ENCODE assay signal across 8 cellular contexts in the genomic region with DNA sequence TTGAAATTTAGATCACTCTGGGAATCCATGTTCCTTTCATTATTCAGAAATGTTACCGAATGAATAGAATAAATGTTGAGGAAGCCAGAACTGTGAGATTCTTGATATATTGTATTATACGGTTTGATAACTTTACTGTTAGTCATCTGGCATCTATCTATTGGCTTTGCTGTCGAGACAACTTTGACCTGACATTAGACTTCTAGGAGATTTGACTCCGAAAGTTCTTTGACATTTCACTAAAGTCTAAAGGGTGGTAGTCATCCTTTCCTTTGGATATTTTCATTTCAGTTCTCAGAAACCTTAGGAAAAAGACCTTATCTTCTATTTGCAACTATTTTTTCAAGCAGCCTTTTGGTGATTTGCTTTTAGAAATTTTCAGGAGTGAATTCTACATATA. TPM values are rescaled to one million over a fixed set of nuclear protein-coding genes. Genes with fewer than 3 reads are reported as not detected.
DNase-seq lines count a peak whose midpoint lies in the region; TF ChIP-seq lines count a peak whose summit lies in the region.

No MANE protein-coding gene starts in this region.

- TF ChIP-seq POLR2A in esophagus muscularis mucosa (IDR thresholded peaks at IDR 0.05; ENCODE audit: low read depth), result no peak

- TF ChIP-seq CTCF in OCI-LY3 (IDR thresholded peaks at IDR 0.05; ENCODE audit: low read depth, low read length), result no peak
- no peak for TF ChIP-seq CTCF in esophagus muscularis mucosa (IDR thresholded peaks at IDR 0.05)
- no peak for TF ChIP-seq CTCF in progenitor cell of endocrine pancreas (IDR thresholded peaks at IDR 0.05; ENCODE audit: unreplicated experiment)

- DNase-seq in G401 (ENCODE audit: low spot score) (peak; percentile 36), esophagus muscularis mucosa (ENCODE audit: extremely low spot score) (no peak), progenitor cell of endocrine pancreas (ENCODE audit: low spot score, unreplicated experiment) (no peak), middle frontal gyrus (ENCODE audit: extremely low spot score, low spot score) (no peak), 8988T (no peak), NCI-H1092 (lab: John Stamatoyannopoulos, UW) (no peak)
- no peak for DNase-seq in stimulated activated naive CD4-positive, alpha-beta T cell treated with Interleukin-2 at 50 U/mL for 16 hours (lab: John Stamatoyannopoulos, UW)

- no peaks in the 10 kb centered on the region for H3K27me3 Mint-ChIP-seq in progenitor cell of endocrine pancreas

- peak overlapping the region; percentile 49 for H3K27ac Mint-ChIP-seq in progenitor cell of endocrine pancreas

- peaks cover 22% of the 10 kb centered on the region for H3K4me1 Mint-ChIP-seq in progenitor cell of endocrine pancreas (ENCODE audit: low read depth)

- peak overlapping the region; percentile 81 for H3K9ac ChIP-seq in OCI-LY3 (ENCODE audit: low read length)

- intact Hi-C loops in esophagus muscularis mucosa (cut with DNase I), result loop anchor here (5.0 to 10.0 kb wide), 2 partner anchors 59 to 157 kb away; no protein-coding TSS in a partner anchor

- H2AFZ ChIP-seq in OCI-LY3 (ENCODE audit: low read depth, low read length), result no peak overlapping the region

- H3K9me3 Mint-ChIP-seq in progenitor cell of endocrine pancreas (ENCODE audit: low read depth), result no peaks in the 10 kb centered on the region

- H3K4me3 Mint-ChIP-seq in progenitor cell of endocrine pancreas (ENCODE audit: low read depth), result peak overlapping the region; percentile 100

- H3K9me3 ChIP-seq in OCI-LY3 (ENCODE audit: insufficient read depth, low read length), result no peaks in the 10 kb centered on the region
- no peaks in the 10 kb centered on the region for H3K9me3 ChIP-seq in esophagus muscularis mucosa

- H3K27ac ChIP-seq in OCI-LY3 (ENCODE audit: low read length) (no peak overlapping the region), esophagus muscularis mucosa (replicated peaks in 1 of 4) (peak overlapping the region; percentile 93 to 98 (median 96))

- peaks cover 3% of the 10 kb centered on the region for H3K36me3 Mint-ChIP-seq in progenitor cell of endocrine pancreas (ENCODE audit: insufficient read depth)

- in situ Hi-C loops in G401 (cut with HindIII; ENCODE audit: low sequenced_read_pairs), result no loop called here

- H3K36me3 ChIP-seq in OCI-LY3 (replicated peaks; ENCODE audit: low read depth, low read length) (no peaks in the 10 kb centered on the region), esophagus muscularis mucosa (no peaks in the 10 kb centered on the region)

- H3K4me1 ChIP-seq in OCI-LY3 (ENCODE audit: low read length), result peaks cover 23% of the 10 kb centered on the region
- H3K4me1 ChIP-seq in esophagus muscularis mucosa, result peaks cover 28 to 53% (median 49%) of the 10 kb centered on the region in 4 donors

- H3K27me3 ChIP-seq in OCI-LY3 (ENCODE audit: low read depth, low read length) (no peaks in the 10 kb centered on the region), esophagus muscularis mucosa (no peaks in the 10 kb centered on the region)

- H3K4me3 ChIP-seq in OCI-LY3 (ENCODE audit: low read length) (peak overlapping the region; percentile 89), esophagus muscularis mucosa (peak overlapping the region; percentile 79 to 84 (median 82))

- H3K79me2 ChIP-seq in OCI-LY3 (ENCODE audit: low read length), result peaks cover 31% of the 10 kb centered on the region

- no peak for TF ChIP-seq EP300 in esophagus muscularis mucosa (IDR thresholded peaks at IDR 0.05)

- H4K20me1 ChIP-seq in OCI-LY3 (ENCODE audit: insufficient read depth, low read length), result no peaks in the 10 kb centered on the region; the same call in 1 of the 2 replicates

- WGBS in esophagus muscularis mucosa, result 3% methylated on average over 4 of the region's 4 CpGs

- H3K4me2 ChIP-seq in OCI-LY3 (ENCODE audit: low read length), result peak overlapping the region; percentile 81

RNA-seq across cellular contexts. Expression of a gene that starts 1.9 kb away (rescaled TPM):
- total RNA-seq in G401 (2014; rRNA removed; shearing (Covaris generic)), result 9.0 and 11.3 TPM in 2 replicates
- total RNA-seq in esophagus muscularis mucosa (10 to 100 TPM; 54.8 to 76.7 (median 67.7) TPM), progenitor cell of endocrine pancreas (36.7 and 39.3 TPM in 2 replicates)
